Comparison of ENCODE assay signal across 23 cellular contexts in genomic region chr10:103836776-103837344, GRCh38. TPM values are rescaled to one million over a fixed set of nuclear protein-coding genes. Genes with fewer than 3 reads are reported as not detected.
DNase-seq lines count a peak whose midpoint lies in the region; ATAC-seq and TF ChIP-seq lines count a peak whose summit lies in the region.
"Had no signal": no experiment of that assay in that cellular context is flagged by ENCODE, and none has a peak within 500 bp of the region (broad histone marks: within the 10 kb centered on the region; RNA-seq: fewer than 3 reads in every experiment).

No MANE protein-coding gene starts in this region.

- H3K4me2 ChIP-seq in OCI-LY1 (ENCODE audit: low read length) (no peak overlapping the region; the same call in 1 of the 2 replicates), hepatocyte (peak overlapping the region; percentile 57)

- H3K79me2 ChIP-seq in OCI-LY1 (ENCODE audit: insufficient read depth, low read length) (no peaks in the 10 kb centered on the region), hepatocyte (peaks cover 80% of the 10 kb centered on the region)

- H3K27ac Mint-ChIP-seq in activated naive CD4-positive, alpha-beta T cell treated with anti-CD3 and anti-CD28 coated beads for 36 hours, result no peak overlapping the region
- H3K27ac Mint-ChIP-seq: activated naive CD8-positive, alpha-beta T cell treated with anti-CD3 and anti-CD28 coated beads, Interleukin-2, amount 10 ng/mL, durations not matched to agents 7 days and 5 days; activated T-helper 2 cell treated with anti-CD3 and anti-CD28 coated beads, Interferon-gamma antibody, Interleukin-2, Interleukin-4, amounts not matched to agents 10 μg/mL and 5 μg/mL and 100 μg/mL, durations not matched to agents 14 hours and 24 hours and 36 hours; HFFc6; memory B cell; naive thymus-derived CD4-positive, alpha-beta T cell had no signal

- H3K27ac ChIP-seq in OCI-LY1 (ENCODE audit: low read depth, low read length, poor library complexity, severe bottlenecking) (peak overlapping the region; percentile 26), hepatocyte (peak overlapping the region; percentile 80), spleen (peak overlapping the region in 5 of 8 donors; percentile 35 to 66 (median 60))
- H3K27ac ChIP-seq: right atrium auricular region, SJSA1, vagina had no signal

- no peaks in the 10 kb centered on the region for H3K9me3 Mint-ChIP-seq in activated naive CD4-positive, alpha-beta T cell treated with anti-CD3 and anti-CD28 coated beads for 36 hours
- H3K9me3 Mint-ChIP-seq: activated naive CD8-positive, alpha-beta T cell treated with anti-CD3 and anti-CD28 coated beads, Interleukin-2, amount 10 ng/mL, durations not matched to agents 7 days and 5 days; activated T-helper 2 cell treated with anti-CD3 and anti-CD28 coated beads, Interferon-gamma antibody, Interleukin-2, Interleukin-4, amounts not matched to agents 10 μg/mL and 5 μg/mL and 100 μg/mL, durations not matched to agents 14 hours and 24 hours and 36 hours; HFFc6; memory B cell had no signal

- no peaks in the 10 kb centered on the region for H3K36me3 Mint-ChIP-seq in activated naive CD4-positive, alpha-beta T cell treated with anti-CD3 and anti-CD28 coated beads for 36 hours (ENCODE audit: low read depth)
- H3K36me3 Mint-ChIP-seq: activated naive CD8-positive, alpha-beta T cell treated with anti-CD3 and anti-CD28 coated beads, Interleukin-2, amount 10 ng/mL, durations not matched to agents 7 days and 5 days; memory B cell; naive thymus-derived CD4-positive, alpha-beta T cell had no signal

- H2AFZ ChIP-seq in OCI-LY1 (ENCODE audit: low read length), result no peak overlapping the region
- no peak overlapping the region for H2AFZ ChIP-seq in hepatocyte

- H4K20me1 ChIP-seq in OCI-LY1 (ENCODE audit: insufficient read depth, low read length) (no peaks in the 10 kb centered on the region), hepatocyte (ENCODE audit: insufficient read depth, poor library complexity, severe bottlenecking) (no peaks in the 10 kb centered on the region)

- no peak overlapping the region for H3K4me3 ChIP-seq in Jurkat, Clone E6-1 (ENCODE audit: low read length)
- H3K4me3 ChIP-seq in OCI-LY1 (ENCODE audit: low read depth, low read length, poor library complexity, severe bottlenecking) (no peak overlapping the region), hepatocyte (no peak overlapping the region), spleen (no peak overlapping the region)
- H3K4me3 ChIP-seq: gastroesophageal sphincter, right atrium auricular region, SJSA1, vagina had no signal

- no peaks in the 10 kb centered on the region for H3K9me2 ChIP-seq in OCI-LY1 (ENCODE audit: low read depth, low read length)
- no peaks in the 10 kb centered on the region for H3K9me2 ChIP-seq in hepatocyte (replicated peaks; ENCODE audit: insufficient read depth)

- H3K4me1 ChIP-seq in OCI-LY1 (ENCODE audit: insufficient read depth, low read length, severe bottlenecking) (peaks cover 41% of the 10 kb centered on the region), hepatocyte (ENCODE audit: insufficient read depth) (peaks cover 70% of the 10 kb centered on the region), spleen (peaks cover 4 to 76% (median 54%) of the 10 kb centered on the region in 6 donors)
- H3K4me1 ChIP-seq: SJSA1 had no signal

- no peak for TF ChIP-seq POLR2A in spleen (IDR thresholded peaks at IDR 0.05)

- no peak overlapping the region for H3K4me3 Mint-ChIP-seq in activated naive CD4-positive, alpha-beta T cell treated with anti-CD3 and anti-CD28 coated beads for 36 hours
- H3K4me3 Mint-ChIP-seq: activated naive CD8-positive, alpha-beta T cell treated with anti-CD3 and anti-CD28 coated beads, Interleukin-2, amount 10 ng/mL, durations not matched to agents 7 days and 5 days; CD8-positive, alpha-beta memory T cell; HFFc6; memory B cell; naive thymus-derived CD4-positive, alpha-beta T cell had no signal

- H3K4me1 Mint-ChIP-seq in activated naive CD4-positive, alpha-beta T cell treated with anti-CD3 and anti-CD28 coated beads for 36 hours (ENCODE audit: low read depth), result no peaks in the 10 kb centered on the region
- H3K4me1 Mint-ChIP-seq: activated naive CD8-positive, alpha-beta T cell treated with anti-CD3 and anti-CD28 coated beads, Interleukin-2, amount 10 ng/mL, durations not matched to agents 7 days and 5 days; CD8-positive, alpha-beta memory T cell; memory B cell; naive thymus-derived CD4-positive, alpha-beta T cell had no signal

- no peaks in the 10 kb centered on the region for H3K27me3 ChIP-seq in OCI-LY1 (ENCODE audit: insufficient read depth, low read length)
- H3K27me3 ChIP-seq in hepatocyte, result no peaks in the 10 kb centered on the region
- no peaks in the 10 kb centered on the region for H3K27me3 ChIP-seq in spleen (replicated peaks in 1 of 7)
- H3K27me3 ChIP-seq: gastroesophageal sphincter, right atrium auricular region, SJSA1, vagina had no signal

- no peak for ATAC-seq in GM21526 (IDR thresholded peaks at IDR 0.05; ENCODE audit: low FRiP score, unreplicated experiment)
- ATAC-seq: gastroesophageal sphincter; naive thymus-derived CD4-positive, alpha-beta T cell had no signal

- CTCF ChIA-PET in activated naive CD4-positive, alpha-beta T cell treated with anti-CD3 and anti-CD28 coated beads for 36 hours (lab: Charles Lee), result interaction anchor here (1.2 kb wide), 1 partner anchor 11 kb away, joined by 3 read pairs; no protein-coding TSS in a partner anchor

- no peak overlapping the region for H3K9ac ChIP-seq in OCI-LY1 (ENCODE audit: low read length)

- no peaks in the 10 kb centered on the region for H3F3A ChIP-seq in OCI-LY1 (ENCODE audit: insufficient read depth, low read length)

- no peaks in the 10 kb centered on the region for H3K27me3 Mint-ChIP-seq in activated naive CD4-positive, alpha-beta T cell treated with anti-CD3 and anti-CD28 coated beads for 36 hours (ENCODE audit: low read depth)

- H3K36me3 ChIP-seq in OCI-LY1 (ENCODE audit: insufficient read depth, low read length) (no peaks in the 10 kb centered on the region), hepatocyte (replicated peaks; ENCODE audit: insufficient read depth, low read depth) (no peaks in the 10 kb centered on the region), spleen (no peaks in the 10 kb centered on the region)
- H3K36me3 ChIP-seq: gastroesophageal sphincter, right atrium auricular region, SJSA1, vagina had no signal

- peak; percentile 21 for DNase-seq in Jurkat, Clone E6-1 (ENCODE audit: low read depth, low spot score)
- peak; percentile 65 for DNase-seq in hepatocyte (ENCODE audit: low spot score)
- DNase-seq in spleen, result peak; percentile 40
- no peak for DNase-seq in activated naive CD4-positive, alpha-beta T cell treated with anti-CD3 and anti-CD28 coated beads for 36 hours
- DNase-seq in AG20443 (ENCODE audit: low spot score), result no peak
- DNase-seq: activated CD8-positive, alpha-beta memory T cell treated with anti-CD3 and anti-CD28 coated beads, Interleukin-2, amount 50 U/mL, for 4 hours; activated naive CD8-positive, alpha-beta T cell treated with anti-CD3 and anti-CD28 coated beads, Interleukin-2, amount 10 ng/mL, durations not matched to agents 7 days and 5 days; CD8-positive, alpha-beta memory T cell; effector memory CD4-positive, alpha-beta T cell; HFFc6; naive thymus-derived CD4-positive, alpha-beta T cell; NCI-H1048; NCI-H1930; NCI-H446 treated with DMSO at 0.1 percent for 48 hours; T-helper 1 cell had no signal

- 25% methylated on average over 11 of the region's 11 CpGs for WGBS in hepatocyte (ENCODE audit: low lambda C conversion rate, missing lambda C conversion rate)
- WGBS in spleen, 5 donors, result 66 to 88% (median 76%) methylated on average over 11 of the region's 11 CpGs

- intact Hi-C loops in spleen (cut with DNase I; ENCODE audit: low total_unique reads), result no loop called here
- intact Hi-C loops in activated naive CD4-positive, alpha-beta T cell treated with anti-CD3 and anti-CD28 coated beads for 36 hours (cut with micrococcal nuclease), result no loop called here

- H3K9me3 ChIP-seq in OCI-LY1 (ENCODE audit: low read length), result no peaks in the 10 kb centered on the region
- no peaks in the 10 kb centered on the region for H3K9me3 ChIP-seq in hepatocyte (ENCODE audit: low read depth)
- peaks cover 0 to 14% (median 7%) of the 10 kb centered on the region in 8 donors for H3K9me3 ChIP-seq in spleen
- H3K9me3 ChIP-seq: gastroesophageal sphincter, right atrium auricular region, SJSA1, vagina had no signal

- TF ChIP-seq CTCF in OCI-LY1 (IDR thresholded peaks at IDR 0.05; ENCODE audit: low read length), result no peak
- TF ChIP-seq CTCF in hepatocyte (IDR thresholded peaks at IDR 0.05; ENCODE audit: poor library complexity), result no peak
- TF ChIP-seq CTCF in spleen (IDR thresholded peaks at IDR 0.05 in 8 of 11, conservative IDR thresholded peaks at IDR 0.05 in 3 of 11), result no peak

RNA-seq across cellular contexts. Expression of gene SH3PXD2A, which starts 18.5 kb away (rescaled TPM):
- 16.9 TPM for polyA plus RNA-seq in Jurkat, Clone E6-1 (2012; ENCODE audit: insufficient read depth, insufficient read length)
- total RNA-seq in hepatocyte (10.6 and 13.6 TPM in 2 replicates), spleen (10 to 100 TPM; 27.9 to 50.0 (median 38.8) TPM)
- polyA plus RNA-seq in hepatocyte (7.3 and 8.4 TPM in 2 replicates), spleen (1 to 10 TPM; 2.6 to 8.1 (median 4.4) TPM)
- 1 to 10 TPM; 7.8 to 8.5 TPM for total RNA-seq in activated naive CD4-positive, alpha-beta T cell treated with anti-CD3 and anti-CD28 coated beads for 36 hours

Comparison
In these comparisons a context has a peak if more than half of its experiments do, and no peak if none do; other contexts are left out.
1. DNase-seq: peak in Jurkat, Clone E6-1 (single experiment), hepatocyte (single experiment) and spleen (single experiment); none in activated naive CD4-positive, alpha-beta T cell treated with anti-CD3 and anti-CD28 coated beads for 36 hours (single experiment) and AG20443 (single experiment).
2. H3K27ac ChIP-seq: peak in every context shown above with its lines; median percentile 80 in hepatocyte; 60 in spleen; 26 in OCI-LY1.